Comparison of ENCODE assay signal across 9 cellular contexts in genomic region chr5:143177263-143177994, GRCh38.
DNase-seq lines count a peak whose midpoint lies in the region; ATAC-seq, FAIRE-seq and TF ChIP-seq lines count a peak whose summit lies in the region.
"Had no signal": no experiment of that assay in that cellular context is flagged by ENCODE, and none has a peak within 500 bp of the region (broad histone marks: within the 10 kb centered on the region; RNA-seq: fewer than 3 reads in every experiment).

No MANE protein-coding gene starts in this region.

- H3K23me2 ChIP-seq in H1 (ENCODE audit: low read depth, low read length), result no peaks in the 10 kb centered on the region

- no peaks in the 10 kb centered on the region for H3K27me3 ChIP-seq in H1 (replicated peaks in 1 of 4; ENCODE audit: control insufficient read depth in 3 of 4, extremely low read depth in 1 of 4, insufficient read depth in 3 of 4, low read length in 3 of 4)

- TF ChIP-seq POLR2A in H1 (IDR thresholded peaks at IDR 0.05; ENCODE audit: control extremely low read depth in 1 of 2, low read depth in 2 of 2, low read length in 2 of 2), result no peak

- no peak overlapping the region for H3K4me2 ChIP-seq in H1 (ENCODE audit: insufficient read depth in 1 of 2, low read depth in 2 of 2, low read length in 2 of 2)

- no peak overlapping the region for H3K18ac ChIP-seq in H1 (ENCODE audit: extremely low read depth, low read length)

- H3K9me3 ChIP-seq in H1 (ENCODE audit: insufficient read depth in 2 of 2, low read depth in 1 of 2, low read length in 1 of 2), result no peaks in the 10 kb centered on the region

- H3K4me1 Mint-ChIP-seq in activated CD8-positive, alpha-beta memory T cell treated with anti-CD3 and anti-CD28 coated beads, Interleukin-2, amount 10 ng/mL, durations not matched to agents 7 days and 5 days, result peaks cover 9% of the 10 kb centered on the region
- H3K4me1 Mint-ChIP-seq in Calu3 (ENCODE audit: low read depth, unreplicated experiment), result peaks cover 22% of the 10 kb centered on the region

- TF ChIP-seq CTCF in H1 (IDR thresholded peaks at IDR 0.05; ENCODE audit: control extremely low read depth in 1 of 3, insufficient read depth in 1 of 3, low read depth in 1 of 3, low read length in 3 of 3) (no peak), retinal pigment epithelial cell (conservative IDR thresholded peaks at IDR 0.05; ENCODE audit: low read depth, low read length) (no peak), Calu3 (IDR thresholded peaks at IDR 0.05; ENCODE audit: unreplicated experiment) (no peak)

- H3K4me3 ChIP-seq in H1 (ENCODE audit: extremely low read depth in 1 of 4, insufficient read depth in 2 of 4, low read depth in 3 of 4, low read length in 4 of 4) (no peak overlapping the region), retinal pigment epithelial cell (ENCODE audit: low read length) (no peak overlapping the region)

- no peak overlapping the region for H3K4ac ChIP-seq in H1 (replicated peaks; ENCODE audit: insufficient read length, low read depth, low read length)

- peaks cover 15% of the 10 kb centered on the region for H3K36me3 Mint-ChIP-seq in activated CD8-positive, alpha-beta memory T cell treated with anti-CD3 and anti-CD28 coated beads, Interleukin-2, amount 10 ng/mL, durations not matched to agents 7 days and 5 days
- peaks cover 19% of the 10 kb centered on the region for H3K36me3 Mint-ChIP-seq in Calu3 (ENCODE audit: insufficient read depth, unreplicated experiment)

- no peaks in the 10 kb centered on the region for H3K27me3 Mint-ChIP-seq in activated CD8-positive, alpha-beta memory T cell treated with anti-CD3 and anti-CD28 coated beads, Interleukin-2, amount 10 ng/mL, durations not matched to agents 7 days and 5 days
- no peaks in the 10 kb centered on the region for H3K27me3 Mint-ChIP-seq in Calu3 (ENCODE audit: unreplicated experiment)

- CTCF ChIA-PET in H1 (lab: Charles Lee; ENCODE audit: partially characterized antibody) (interaction anchor here (0.7 to 1.7 kb wide), 4 partner anchors 10 to 50 kb away, joined by 3 read pairs; no protein-coding TSS in a partner anchor), Calu3 (lab: Charles Lee) (interaction anchor here (1.2 kb wide), 1 partner anchor 12 kb away, joined by 3 read pairs; no protein-coding TSS in a partner anchor)
- CTCF ChIA-PET in activated CD8-positive, alpha-beta memory T cell treated with anti-CD3 and anti-CD28 coated beads, Interleukin-2, amount 10 ng/mL, durations not matched to agents 7 days and 5 days (lab: Charles Lee), result no interaction called here

- ATAC-seq in HG03280 (IDR thresholded peaks at IDR 0.05; ENCODE audit: unreplicated experiment) (no peak), GM18868 (IDR thresholded peaks at IDR 0.05; ENCODE audit: unreplicated experiment) (no peak)
- ATAC-seq in activated CD8-positive, alpha-beta memory T cell treated with anti-CD3 and anti-CD28 coated beads, Interleukin-2, amount 10 ng/mL, durations not matched to agents 7 days and 5 days, result no peak

- H2AK5ac ChIP-seq in H1 (ENCODE audit: low read depth, low read length), result no peak overlapping the region

- no peak for FAIRE-seq in H1 (lab: Jason Lieb, UNC)

- H4K20me1 ChIP-seq in H1 (replicated peaks in 1 of 2; ENCODE audit: control insufficient read depth in 1 of 2, insufficient read depth in 2 of 2, low read length in 2 of 2), result no peaks in the 10 kb centered on the region

- H2BK15ac ChIP-seq in H1 (ENCODE audit: low read length), result 0 out of 2 replicates have a peak overlapping the region, but pooled peaks have one; percentile 49

- BruUV-seq in Calu3 (replicated peaks; lab: Mats Ljungman, UMichigan), result no TSS peak

- H3K79me1 ChIP-seq in H1 (ENCODE audit: low read depth, low read length), result no peaks in the 10 kb centered on the region

- H3K23ac ChIP-seq in H1 (ENCODE audit: insufficient read length), result no peak overlapping the region

- H3K79me2 ChIP-seq in H1 (ENCODE audit: control insufficient read depth in 1 of 2, insufficient read depth in 2 of 2, low read length in 2 of 2), result no peaks in the 10 kb centered on the region

- no peak overlapping the region for H4K8ac ChIP-seq in H1 (ENCODE audit: extremely low read depth, insufficient read depth, low read length)

- no peak overlapping the region for H2AFZ ChIP-seq in H1 (ENCODE audit: low read length)

- no peak overlapping the region for H3K14ac ChIP-seq in H1 (ENCODE audit: insufficient read length)

- H3K4me1 ChIP-seq in H1 (replicated peaks in 1 of 4; ENCODE audit: control insufficient read depth in 3 of 4, insufficient read depth in 4 of 4, low read length in 3 of 4), result peaks cover 0 to 8% (median 5%) of the 10 kb centered on the region in 4 experiments; a peak in 5 of 7 replicates

- no peak overlapping the region for H3K4me3 Mint-ChIP-seq in activated CD8-positive, alpha-beta memory T cell treated with anti-CD3 and anti-CD28 coated beads, Interleukin-2, amount 10 ng/mL, durations not matched to agents 7 days and 5 days
- no peak overlapping the region for H3K4me3 Mint-ChIP-seq in Calu3 (ENCODE audit: low read depth, unreplicated experiment)

- H3K36me3 ChIP-seq in H1 (ENCODE audit: control insufficient read depth in 2 of 4, insufficient read depth in 4 of 4, low read length in 3 of 4), result no peaks in the 10 kb centered on the region

- TF ChIP-seq EP300 in H1 (IDR thresholded peaks at IDR 0.05; ENCODE audit: borderline replicate concordance in 1 of 2, low read depth in 2 of 2, low read length in 2 of 2), result no peak

- intact Hi-C loops in Calu3 (cut with micrococcal nuclease; ENCODE audit: unreplicated experiment), result no loop called here

- H4K5ac ChIP-seq in H1 (ENCODE audit: insufficient read length, low read depth, low read length), result no peak overlapping the region

- no peak overlapping the region for H2BK12ac ChIP-seq in H1 (ENCODE audit: low read depth, low read length)

- H2BK5ac ChIP-seq in H1 (ENCODE audit: low read depth, low read length), result no peak overlapping the region

- no peak overlapping the region for H2BK20ac ChIP-seq in H1 (ENCODE audit: low read length)

- no peak overlapping the region for H3K27ac ChIP-seq in H1 (ENCODE audit: low read depth, low read length)

- no peak overlapping the region for H3K27ac Mint-ChIP-seq in activated CD8-positive, alpha-beta memory T cell treated with anti-CD3 and anti-CD28 coated beads, Interleukin-2, amount 10 ng/mL, durations not matched to agents 7 days and 5 days
- H3K27ac Mint-ChIP-seq in Calu3 (ENCODE audit: unreplicated experiment), result no peak overlapping the region

- H3K9me3 Mint-ChIP-seq in activated CD8-positive, alpha-beta memory T cell treated with anti-CD3 and anti-CD28 coated beads, Interleukin-2, amount 10 ng/mL, durations not matched to agents 7 days and 5 days (ENCODE audit: low read depth), result no peaks in the 10 kb centered on the region
- no peaks in the 10 kb centered on the region for H3K9me3 Mint-ChIP-seq in Calu3 (ENCODE audit: low read depth, unreplicated experiment)

- no peak for TF ChIP-seq RAD21 in H1 (IDR thresholded peaks at IDR 0.05 in 1 of 2, conservative IDR thresholded peaks at IDR 0.05 in 1 of 2; ENCODE audit: low read depth in 2 of 2, low read length in 2 of 2)

- DNase-seq in GM04504 (ENCODE audit: low read depth), result peak; percentile 38
- peak; percentile 94 to 96 for DNase-seq in NCI-H446 (lab: John Stamatoyannopoulos, UW)
- no peak for DNase-seq in H1 (ENCODE audit: low read depth in 1 of 2, low spot score in 2 of 2)
- peak; percentile 100 for DNase-seq in retinal pigment epithelial cell (ENCODE audit: low read depth)
- DNase-seq in activated CD8-positive, alpha-beta memory T cell treated with anti-CD3 and anti-CD28 coated beads, Interleukin-2, amount 10 ng/mL, durations not matched to agents 7 days and 5 days, result no peak
- DNase-seq in Calu3, result no peak
- DNase-seq: T-helper 2 cell had no signal

- H4K91ac ChIP-seq in H1 (replicated peaks; ENCODE audit: insufficient read length, low read length), result no peak overlapping the region

- no peak overlapping the region for H2BK120ac ChIP-seq in H1 (replicated peaks; ENCODE audit: low read depth, low read length)

- POLR2A ChIA-PET in H1 (lab: Charles Lee; ENCODE audit: partially characterized antibody), result no interaction called here

- WGBS in H1 (ENCODE audit: extremely low coverage in 1 of 2, insufficient coverage in 1 of 2, insufficient read length in 1 of 2, insufficient replicate concordance in 2 of 2, low coverage in 1 of 2, low lambda C conversion rate in 2 of 2, missing lambda C conversion rate in 1 of 2), 2 experiments, result 93% methylated on average over 9 of the region's 9 CpGs; no CpG with 5 or more reads in 1 of the 2 experiments

- H3K56ac ChIP-seq in H1 (replicated peaks; ENCODE audit: insufficient read length, low read depth, low read length), result no peak overlapping the region

- H3K9ac ChIP-seq in H1 (replicated peaks in 1 of 4; ENCODE audit: extremely low read depth in 1 of 4, low read depth in 3 of 4, low read length in 3 of 4), result no peak overlapping the region

Comparison
In these comparisons a context has a peak if more than half of its experiments do, and no peak if none do; other contexts are left out.
1. DNase-seq: peak in GM04504 (single experiment), NCI-H446 (2 of 2) and retinal pigment epithelial cell (single experiment); none in H1 (0 of 2), activated CD8-positive, alpha-beta memory T cell treated with anti-CD3 and anti-CD28 coated beads, Interleukin-2, amount 10 ng/mL, durations not matched to agents 7 days and 5 days (single experiment) and Calu3 (single experiment).